ENCODE assay signal across 25 cellular contexts in the genomic region with DNA sequence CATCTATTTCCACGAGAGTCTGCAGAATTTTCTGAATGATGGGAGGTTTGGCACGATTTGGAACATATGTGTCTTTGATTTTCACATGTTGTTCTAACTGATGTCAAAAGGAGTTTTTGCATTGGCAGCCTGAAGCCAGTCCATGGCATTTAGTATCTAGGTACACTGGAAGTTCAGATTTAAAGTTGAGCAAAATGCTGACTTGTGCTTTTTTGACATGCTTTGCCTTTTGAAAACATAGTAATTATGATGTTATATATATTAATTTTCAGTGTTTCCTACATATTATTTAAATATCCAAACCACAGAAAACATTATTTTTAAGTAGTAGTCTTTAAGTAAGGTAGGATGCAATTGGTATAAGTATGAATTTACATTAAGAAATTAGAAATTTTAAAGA.
"Had no signal": no experiment of that assay in that cellular context is flagged by ENCODE, and none has a peak within 500 bp of the region (broad histone marks: within the 10 kb centered on the region; RNA-seq: fewer than 3 reads in every experiment).

No MANE protein-coding gene starts in this region.

- H3K9ac ChIP-seq: SK-N-SH had no signal

- H3K36me3 ChIP-seq: MG63, WERI-Rb-1 had no signal

- H3K4me2 ChIP-seq: SK-N-SH had no signal

- ATAC-seq: activated CD4-positive, alpha-beta T cell treated with anti-CD3 and anti-CD28 coated beads for 36 hours; activated T-helper 17 cell treated with anti-CD3 and anti-CD28 coated beads, Interleukin-2, amount 50 U/mL, for 72 hours; Panc1 had no signal

- H3K9me3 ChIP-seq: MG63, SK-N-SH had no signal

- DNase-seq: activated CD4-positive, alpha-beta memory T cell treated with anti-CD3 and anti-CD28 coated beads, Interleukin-2, amount 10 ng/mL, durations not matched to agents 7 days and 5 days; activated CD4-positive, alpha-beta T cell treated with anti-CD3 and anti-CD28 coated beads for 36 hours; activated CD4-positive, alpha-beta T cell treated with anti-CD3 and anti-CD28 coated beads, Interleukin-2, amount 50 U/mL, for 1 hour; activated gamma-delta T cell; activated naive CD4-positive, alpha-beta T cell treated with anti-CD3 and anti-CD28 coated beads for 36 hours; activated T-cell treated with anti-CD3 and anti-CD28 coated beads for 4 hours; activated T-cell treated with anti-CD3 and anti-CD28 coated beads, Interleukin-2, amount 50 U/mL, for 48 hours; amygdala; MG63; MV-4-11; NCI-H1417 treated with DMSO at 0.1 percent for 48 hours; NCI-H187; NCI-H2081; NCI-H510A treated with DMSO at 0.1 percent for 48 hours; NCI-H748 treated with DMSO at 0.1 percent for 48 hours; OCI-M1; Right ventricle myocardium superior; SJCRH30; SK-N-SH; T-helper 1 cell; WERI-Rb-1 had no signal

- FAIRE-seq: astrocyte had no signal

- H3K27me3 ChIP-seq: MG63, SJCRH30 had no signal

- H3K4me3 ChIP-seq: MG63, SJCRH30 had no signal

- H3K27ac ChIP-seq: RWPE1, SJCRH30, WERI-Rb-1 had no signal
